Comparison of ENCODE assay signal across 17 cellular contexts in genomic region chr7:7125993-7126392, GRCh38.
"Had no signal": no experiment of that assay in that cellular context is flagged by ENCODE, and none has a peak within 500 bp of the region (broad histone marks: within the 10 kb centered on the region; RNA-seq: fewer than 3 reads in every experiment).

No MANE protein-coding gene starts in this region.

- H3K36me3 Mint-ChIP-seq: activated naive CD8-positive, alpha-beta T cell treated with anti-CD3 and anti-CD28 coated beads for 36 hours had no signal

- H3K9me3 Mint-ChIP-seq: activated naive CD8-positive, alpha-beta T cell treated with anti-CD3 and anti-CD28 coated beads for 36 hours; activated T-helper 1 cell treated with anti-CD3 and anti-CD28 coated beads, Interleukin-12 subunit alpha, Interleukin-12 subunit beta, Interleukin-2, Interleukin-4 antibody, amounts not matched to agents 30 ng/mL and 10 ng/mL and 1 ng/mL, durations not matched to agents 14 hours and 24 hours and 36 hours; effector memory CD8-positive, alpha-beta T cell; immature natural killer cell; nephron had no signal

- FAIRE-seq: TTC549 had no signal

- ATAC-seq: body of pancreas; effector memory CD8-positive, alpha-beta T cell; stimulated activated naive CD8-positive, alpha-beta T cell treated with anti-CD3 and anti-CD28 coated beads, Interleukin-15, Interleukin-2, amounts not matched to agents 100 U/mL and 50 U/mL, for 24 hours had no signal

- H3K27ac Mint-ChIP-seq: activated naive CD8-positive, alpha-beta T cell treated with anti-CD3 and anti-CD28 coated beads for 36 hours; activated T-helper 1 cell treated with anti-CD3 and anti-CD28 coated beads, Interleukin-12 subunit alpha, Interleukin-12 subunit beta, Interleukin-2, Interleukin-4 antibody, amounts not matched to agents 30 ng/mL and 10 ng/mL and 1 ng/mL, durations not matched to agents 14 hours and 24 hours and 36 hours; effector memory CD8-positive, alpha-beta T cell; immature natural killer cell; nephron had no signal

- H3K9me3 ChIP-seq: body of pancreas, esophagus squamous epithelium, suprapubic skin, transverse colon had no signal

- H3K27me3 ChIP-seq: body of pancreas, esophagus squamous epithelium, suprapubic skin, transverse colon had no signal

- DNase-seq: activated CD4-positive, alpha-beta T cell treated with anti-CD3 and anti-CD28 coated beads, Interleukin-2, amount 50 U/mL, for 4 hours; activated naive CD8-positive, alpha-beta T cell treated with anti-CD3 and anti-CD28 coated beads for 36 hours; activated T-cell treated with anti-CD3 and anti-CD28 coated beads for 4 hours; amygdala; body of pancreas; caudate nucleus; effector memory CD8-positive, alpha-beta T cell; esophagus squamous epithelium; immature natural killer cell; kidney glomerular epithelial cell; occipital lobe; stimulated activated naive CD8-positive, alpha-beta T cell treated with anti-CD3 and anti-CD28 coated beads, Interleukin-15, Interleukin-2, amounts not matched to agents 100 U/mL and 50 U/mL, for 24 hours; transverse colon had no signal

- H3K4me3 ChIP-seq: body of pancreas, esophagus squamous epithelium, suprapubic skin, transverse colon had no signal

- H3K4me1 Mint-ChIP-seq: activated naive CD8-positive, alpha-beta T cell treated with anti-CD3 and anti-CD28 coated beads for 36 hours; immature natural killer cell had no signal

- H3K4me1 ChIP-seq: body of pancreas had no signal

- H3K27me3 Mint-ChIP-seq: activated naive CD8-positive, alpha-beta T cell treated with anti-CD3 and anti-CD28 coated beads for 36 hours had no signal

- H3K36me3 ChIP-seq: esophagus squamous epithelium, suprapubic skin, transverse colon had no signal

- H3K4me3 Mint-ChIP-seq: activated naive CD8-positive, alpha-beta T cell treated with anti-CD3 and anti-CD28 coated beads for 36 hours; activated T-helper 1 cell treated with anti-CD3 and anti-CD28 coated beads, Interleukin-12 subunit alpha, Interleukin-12 subunit beta, Interleukin-2, Interleukin-4 antibody, amounts not matched to agents 30 ng/mL and 10 ng/mL and 1 ng/mL, durations not matched to agents 14 hours and 24 hours and 36 hours; effector memory CD8-positive, alpha-beta T cell; immature natural killer cell; nephron had no signal

- H3K27ac ChIP-seq: body of pancreas, esophagus squamous epithelium, suprapubic skin, transverse colon had no signal
